ENCODE assay signal across 1 cellular context in the genomic region with DNA sequence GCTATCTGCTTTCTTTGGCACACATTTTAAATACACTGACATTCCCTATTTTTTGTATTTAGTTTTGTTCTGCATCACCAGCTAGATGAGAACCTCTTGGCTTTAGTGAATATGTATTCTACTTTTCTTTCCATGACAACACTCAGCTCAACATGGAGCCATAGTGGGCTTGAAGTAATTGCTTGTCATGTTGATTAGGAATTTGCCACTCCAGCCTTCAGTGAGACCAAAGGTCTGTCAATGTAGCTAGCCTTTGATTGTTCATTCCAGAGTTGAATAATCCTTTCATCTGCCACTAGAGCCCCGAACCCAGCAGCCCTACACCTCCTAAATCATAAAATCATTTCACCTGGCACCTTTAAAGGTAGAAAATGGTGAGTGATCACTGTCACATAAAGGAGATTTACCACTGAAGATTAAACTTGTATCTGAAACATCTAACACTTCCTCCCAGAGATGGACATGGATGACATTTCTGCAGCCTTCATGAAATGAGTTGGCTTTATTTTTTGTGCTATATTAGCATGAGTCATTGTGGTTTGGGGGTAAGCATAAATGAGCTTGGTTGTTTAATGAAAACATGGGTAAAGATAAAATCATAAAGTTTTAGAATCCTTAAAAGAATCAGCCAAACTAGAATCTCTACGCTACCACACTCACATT.
TF ChIP-seq lines count a peak whose summit lies in the region.

No MANE protein-coding gene starts in this region.

TF ChIP-seq in GM12878, 131 proteins besides CTCF, POLR2A, EP300 and RAD21 (continues in another document):
- TF ChIP-seq ZZZ3 (IDR thresholded peaks at IDR 0.05; ENCODE audit: control insufficient read depth, insufficient read length, low read depth) (no peak), HDAC2 (IDR thresholded peaks at IDR 0.05) (no peak), E2F4 (IDR thresholded peaks at IDR 0.05; ENCODE audit: low read depth, low read length) (no peak), SIN3A (IDR thresholded peaks at IDR 0.05; ENCODE audit: low read depth, low read length) (no peak), ZBED1 (IDR thresholded peaks at IDR 0.05; ENCODE audit: borderline replicate concordance) (no peak), NR2C2 (IDR thresholded peaks at IDR 0.05; ENCODE audit: borderline replicate concordance, control insufficient read depth, insufficient read length, low read depth) (no peak), CREM (IDR thresholded peaks at IDR 0.05; ENCODE audit: low read depth) (0 out of 2 replicates have a peak, but pooled peaks have one; percentile 33), ZNF592 (IDR thresholded peaks at IDR 0.05) (no peak), HCFC1 (IDR thresholded peaks at IDR 0.05; ENCODE audit: low read length) (no peak), SP1 (IDR thresholded peaks at IDR 0.05; ENCODE audit: low read depth, low read length) (no peak), SPI1 (IDR thresholded peaks at IDR 0.05; ENCODE audit: borderline replicate concordance, insufficient read depth, low read depth, low read length) (peak; percentile 46; the same call in 1 of the 2 replicates), HDGF (IDR thresholded peaks at IDR 0.05) (no peak), PKNOX1 (IDR thresholded peaks at IDR 0.05) (peak; percentile 42; the same call in 1 of the 2 replicates), CBFB (IDR thresholded peaks at IDR 0.05; ENCODE audit: low read depth) (0 out of 2 replicates have a peak, but pooled peaks have one; percentile 39), CEBPB (IDR thresholded peaks at IDR 0.05; ENCODE audit: borderline replicate concordance in 1 of 2, low read depth in 2 of 2, low read length in 2 of 2) (no peak), JUNB (IDR thresholded peaks at IDR 0.05) (peak; percentile 85), ATF3 (IDR thresholded peaks at IDR 0.05; ENCODE audit: borderline replicate concordance, extremely low read depth, low read depth, low read length) (no peak), GABPA (IDR thresholded peaks at IDR 0.05; ENCODE audit: low read depth) (no peak), ZNF217 (IDR thresholded peaks at IDR 0.05) (no peak), RFX5 (IDR thresholded peaks at IDR 0.05; ENCODE audit: low read depth, low read length) (no peak), LARP7 (IDR thresholded peaks at IDR 0.05) (no peak), NR2C1 (IDR thresholded peaks at IDR 0.05) (no peak), EZH2 (IDR thresholded peaks at IDR 0.05; ENCODE audit: borderline replicate concordance, control insufficient read depth, low read depth, low read length) (no peak), IKZF2 (IDR thresholded peaks at IDR 0.05) (no peak), PAX8 (IDR thresholded peaks at IDR 0.05) (no peak), BMI1 (IDR thresholded peaks at IDR 0.05; ENCODE audit: borderline replicate concordance) (no peak), E4F1 (IDR thresholded peaks at IDR 0.05; ENCODE audit: borderline replicate concordance, partially characterized antibody) (no peak), ASH2L (IDR thresholded peaks at IDR 0.05; ENCODE audit: borderline replicate concordance, low read depth) (no peak), SRF (IDR thresholded peaks at IDR 0.05; ENCODE audit: low read depth in 2 of 2, low read length in 2 of 2) (no peak), CBX5 (IDR thresholded peaks at IDR 0.05; ENCODE audit: low read depth) (no peak), MEF2A (IDR thresholded peaks at IDR 0.05; ENCODE audit: insufficient read depth, low read depth, low read length) (no peak), POU2F2 (IDR thresholded peaks at IDR 0.05; ENCODE audit: borderline replicate concordance, low read depth, low read length) (no peak), RCOR1 (conservative IDR thresholded peaks at IDR 0.05; ENCODE audit: low read depth, low read length) (no peak), CHD2 (IDR thresholded peaks at IDR 0.05; ENCODE audit: borderline replicate concordance, low read depth, low read length) (no peak), RUNX3 (IDR thresholded peaks at IDR 0.05; ENCODE audit: low read length) (peak; percentile 90)
- TF ChIP-seq, protein P1, sequence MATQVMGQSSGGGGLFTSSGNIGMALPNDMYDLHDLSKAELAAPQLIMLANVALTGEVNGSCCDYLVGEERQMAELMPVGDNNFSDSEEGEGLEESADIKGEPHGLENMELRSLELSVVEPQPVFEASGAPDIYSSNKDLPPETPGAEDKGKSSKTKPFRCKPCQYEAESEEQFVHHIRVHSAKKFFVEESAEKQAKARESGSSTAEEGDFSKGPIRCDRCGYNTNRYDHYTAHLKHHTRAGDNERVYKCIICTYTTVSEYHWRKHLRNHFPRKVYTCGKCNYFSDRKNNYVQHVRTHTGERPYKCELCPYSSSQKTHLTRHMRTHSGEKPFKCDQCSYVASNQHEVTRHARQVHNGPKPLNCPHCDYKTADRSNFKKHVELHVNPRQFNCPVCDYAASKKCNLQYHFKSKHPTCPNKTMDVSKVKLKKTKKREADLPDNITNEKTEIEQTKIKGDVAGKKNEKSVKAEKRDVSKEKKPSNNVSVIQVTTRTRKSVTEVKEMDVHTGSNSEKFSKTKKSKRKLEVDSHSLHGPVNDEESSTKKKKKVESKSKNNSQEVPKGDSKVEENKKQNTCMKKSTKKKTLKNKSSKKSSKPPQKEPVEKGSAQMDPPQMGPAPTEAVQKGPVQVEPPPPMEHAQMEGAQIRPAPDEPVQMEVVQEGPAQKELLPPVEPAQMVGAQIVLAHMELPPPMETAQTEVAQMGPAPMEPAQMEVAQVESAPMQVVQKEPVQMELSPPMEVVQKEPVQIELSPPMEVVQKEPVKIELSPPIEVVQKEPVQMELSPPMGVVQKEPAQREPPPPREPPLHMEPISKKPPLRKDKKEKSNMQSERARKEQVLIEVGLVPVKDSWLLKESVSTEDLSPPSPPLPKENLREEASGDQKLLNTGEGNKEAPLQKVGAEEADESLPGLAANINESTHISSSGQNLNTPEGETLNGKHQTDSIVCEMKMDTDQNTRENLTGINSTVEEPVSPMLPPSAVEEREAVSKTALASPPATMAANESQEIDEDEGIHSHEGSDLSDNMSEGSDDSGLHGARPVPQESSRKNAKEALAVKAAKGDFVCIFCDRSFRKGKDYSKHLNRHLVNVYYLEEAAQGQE (IDR thresholded peaks at IDR 0.05; ENCODE audit: low read depth, low read length), result no peak
- TF ChIP-seq, protein P2, sequence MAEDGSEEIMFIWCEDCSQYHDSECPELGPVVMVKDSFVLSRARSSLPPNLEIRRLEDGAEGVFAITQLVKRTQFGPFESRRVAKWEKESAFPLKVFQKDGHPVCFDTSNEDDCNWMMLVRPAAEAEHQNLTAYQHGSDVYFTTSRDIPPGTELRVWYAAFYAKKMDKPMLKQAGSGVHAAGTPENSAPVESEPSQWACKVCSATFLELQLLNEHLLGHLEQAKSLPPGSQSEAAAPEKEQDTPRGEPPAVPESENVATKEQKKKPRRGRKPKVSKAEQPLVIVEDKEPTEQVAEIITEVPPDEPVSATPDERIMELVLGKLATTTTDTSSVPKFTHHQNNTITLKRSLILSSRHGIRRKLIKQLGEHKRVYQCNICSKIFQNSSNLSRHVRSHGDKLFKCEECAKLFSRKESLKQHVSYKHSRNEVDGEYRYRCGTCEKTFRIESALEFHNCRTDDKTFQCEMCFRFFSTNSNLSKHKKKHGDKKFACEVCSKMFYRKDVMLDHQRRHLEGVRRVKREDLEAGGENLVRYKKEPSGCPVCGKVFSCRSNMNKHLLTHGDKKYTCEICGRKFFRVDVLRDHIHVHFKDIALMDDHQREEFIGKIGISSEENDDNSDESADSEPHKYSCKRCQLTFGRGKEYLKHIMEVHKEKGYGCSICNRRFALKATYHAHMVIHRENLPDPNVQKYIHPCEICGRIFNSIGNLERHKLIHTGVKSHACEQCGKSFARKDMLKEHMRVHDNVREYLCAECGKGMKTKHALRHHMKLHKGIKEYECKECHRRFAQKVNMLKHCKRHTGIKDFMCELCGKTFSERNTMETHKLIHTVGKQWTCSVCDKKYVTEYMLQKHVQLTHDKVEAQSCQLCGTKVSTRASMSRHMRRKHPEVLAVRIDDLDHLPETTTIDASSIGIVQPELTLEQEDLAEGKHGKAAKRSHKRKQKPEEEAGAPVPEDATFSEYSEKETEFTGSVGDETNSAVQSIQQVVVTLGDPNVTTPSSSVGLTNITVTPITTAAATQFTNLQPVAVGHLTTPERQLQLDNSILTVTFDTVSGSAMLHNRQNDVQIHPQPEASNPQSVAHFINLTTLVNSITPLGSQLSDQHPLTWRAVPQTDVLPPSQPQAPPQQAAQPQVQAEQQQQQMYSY (CRISPR knock-in tag; IDR thresholded peaks at IDR 0.05), result no peak
- TF ChIP-seq, protein P3, sequence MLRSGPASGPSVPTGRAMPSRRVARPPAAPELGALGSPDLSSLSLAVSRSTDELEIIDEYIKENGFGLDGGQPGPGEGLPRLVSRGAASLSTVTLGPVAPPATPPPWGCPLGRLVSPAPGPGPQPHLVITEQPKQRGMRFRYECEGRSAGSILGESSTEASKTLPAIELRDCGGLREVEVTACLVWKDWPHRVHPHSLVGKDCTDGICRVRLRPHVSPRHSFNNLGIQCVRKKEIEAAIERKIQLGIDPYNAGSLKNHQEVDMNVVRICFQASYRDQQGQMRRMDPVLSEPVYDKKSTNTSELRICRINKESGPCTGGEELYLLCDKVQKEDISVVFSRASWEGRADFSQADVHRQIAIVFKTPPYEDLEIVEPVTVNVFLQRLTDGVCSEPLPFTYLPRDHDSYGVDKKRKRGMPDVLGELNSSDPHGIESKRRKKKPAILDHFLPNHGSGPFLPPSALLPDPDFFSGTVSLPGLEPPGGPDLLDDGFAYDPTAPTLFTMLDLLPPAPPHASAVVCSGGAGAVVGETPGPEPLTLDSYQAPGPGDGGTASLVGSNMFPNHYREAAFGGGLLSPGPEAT (IDR thresholded peaks at IDR 0.05; ENCODE audit: low read depth), result no peak
- TF ChIP-seq, protein P4, sequence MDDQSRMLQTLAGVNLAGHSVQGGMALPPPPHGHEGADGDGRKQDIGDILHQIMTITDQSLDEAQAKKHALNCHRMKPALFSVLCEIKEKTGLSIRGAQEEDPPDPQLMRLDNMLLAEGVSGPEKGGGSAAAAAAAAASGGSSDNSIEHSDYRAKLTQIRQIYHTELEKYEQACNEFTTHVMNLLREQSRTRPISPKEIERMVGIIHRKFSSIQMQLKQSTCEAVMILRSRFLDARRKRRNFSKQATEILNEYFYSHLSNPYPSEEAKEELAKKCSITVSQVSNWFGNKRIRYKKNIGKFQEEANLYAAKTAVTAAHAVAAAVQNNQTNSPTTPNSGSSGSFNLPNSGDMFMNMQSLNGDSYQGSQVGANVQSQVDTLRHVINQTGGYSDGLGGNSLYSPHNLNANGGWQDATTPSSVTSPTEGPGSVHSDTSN (IDR thresholded peaks at IDR 0.05; ENCODE audit: insufficient replicate concordance, low read depth, low read length), result no peak
